ENCODE assay signal across 24 cellular contexts in genomic region chr11:125374398-125374797, GRCh38.
DNase-seq lines count a peak whose midpoint lies in the region; ATAC-seq, FAIRE-seq and TF ChIP-seq lines count a peak whose summit lies in the region.
"Had no signal": no experiment of that assay in that cellular context is flagged by ENCODE, and none has a peak within 500 bp of the region (broad histone marks: within the 10 kb centered on the region; RNA-seq: fewer than 3 reads in every experiment).

No MANE protein-coding gene starts in this region.

- TF ChIP-seq CTCF in GM12878 (IDR thresholded peaks at IDR 0.05 in 2 of 3, conservative IDR thresholded peaks at IDR 0.05 in 1 of 3; ENCODE audit: control insufficient read depth in 2 of 3, extremely low read depth in 1 of 3, insufficient read depth in 1 of 3, low read depth in 3 of 3, low read length in 3 of 3), result no peak

- H3K4me3 ChIP-seq in GM12878, result no peak overlapping the region

- H3K27ac Mint-ChIP-seq in stimulated activated memory B cell treated with anti-CD40 and anti-IgM and Interleukin-4, amounts not matched to agents 10 μg/mL and 1 μg/mL and 100 μg/mL, for 72 hours, result no peak overlapping the region
- H3K27ac Mint-ChIP-seq: activated CD8-positive, alpha-beta T cell treated with anti-CD3 and anti-CD28 coated beads for 36 hours; activated naive CD8-positive, alpha-beta T cell treated with anti-CD3 and anti-CD28 coated beads for 36 hours; B cell; stimulated activated naive CD8-positive, alpha-beta T cell treated with anti-CD3 and anti-CD28 coated beads, Interleukin-15, Interleukin-2, amounts not matched to agents 100 ng/mL and 50 ng/mL, for 24 hours; T-helper 1 cell treated with Interleukin-12 subunit alpha and Interleukin-12 subunit beta and Interleukin-4 antibody, amounts not matched to agents 30 μg/mL and 1 μg/mL, for 36 hours had no signal

- H4K20me1 ChIP-seq in GM12878 (ENCODE audit: control insufficient read depth, insufficient read depth), result no peaks in the 10 kb centered on the region

- POLR2A ChIA-PET in GM12878 (lab: Charles Lee), result interaction anchor here (0.6 to 7.1 kb wide), 7 partner anchors 11 to 1925 kb away, joined by 3 to 121 read pairs (median 11); no protein-coding TSS in a partner anchor

- H3K27ac ChIP-seq in GM12878 (ENCODE audit: control insufficient read depth, insufficient read depth), result no peak overlapping the region
- H3K27ac ChIP-seq: KMS-11 had no signal

- SMC1A ChIA-PET in GM12878 (lab: Charles Lee; ENCODE audit: uncharacterized antibody, unreplicated experiment), result interaction anchor here (1.3 to 6.8 kb wide), 9 partner anchors 8 to 417 kb away, joined by 3 to 250 read pairs (median 4); no protein-coding TSS in a partner anchor

- no peak for TF ChIP-seq EP300 in GM12878 (IDR thresholded peaks at IDR 0.05; ENCODE audit: borderline replicate concordance in 1 of 2, control insufficient read depth in 1 of 2, low read depth in 2 of 2, low read length in 2 of 2)

- no TSS peak for BruUV-seq in GM12878 (replicated peaks; lab: Mats Ljungman, UMichigan)

- CTCF ChIA-PET in GM12878 (lab: Yijun Ruan, JAX), result interaction anchor here (0.7 to 6.5 kb wide), 15 partner anchors 11 to 283 kb away, joined by 3 to 108 read pairs (median 5); no protein-coding TSS in a partner anchor

- H2AFZ ChIP-seq in GM12878 (ENCODE audit: control insufficient read depth, low read depth, low read length), result no peak overlapping the region

- no peak for TF ChIP-seq POLR2A in GM12878 (IDR thresholded peaks at IDR 0.05; ENCODE audit: low read depth, low read length)

- intact Hi-C loops in GM12878 (cut with micrococcal nuclease; ENCODE audit: unreplicated experiment), result no loop called here

- no peaks in the 10 kb centered on the region for H3K9me3 Mint-ChIP-seq in stimulated activated memory B cell treated with anti-CD40 and anti-IgM and Interleukin-4, amounts not matched to agents 10 μg/mL and 1 μg/mL and 100 μg/mL, for 72 hours
- H3K9me3 Mint-ChIP-seq: activated CD8-positive, alpha-beta T cell treated with anti-CD3 and anti-CD28 coated beads for 36 hours; activated naive CD8-positive, alpha-beta T cell treated with anti-CD3 and anti-CD28 coated beads for 36 hours; stimulated activated naive CD8-positive, alpha-beta T cell treated with anti-CD3 and anti-CD28 coated beads, Interleukin-15, Interleukin-2, amounts not matched to agents 100 ng/mL and 50 ng/mL, for 24 hours; T-helper 1 cell treated with Interleukin-12 subunit alpha and Interleukin-12 subunit beta and Interleukin-4 antibody, amounts not matched to agents 30 μg/mL and 1 μg/mL, for 36 hours had no signal

- no peak overlapping the region for H3K4me3 Mint-ChIP-seq in stimulated activated memory B cell treated with anti-CD40 and anti-IgM and Interleukin-4, amounts not matched to agents 10 μg/mL and 1 μg/mL and 100 μg/mL, for 72 hours
- H3K4me3 Mint-ChIP-seq: activated CD8-positive, alpha-beta T cell treated with anti-CD3 and anti-CD28 coated beads for 36 hours; activated naive CD8-positive, alpha-beta T cell treated with anti-CD3 and anti-CD28 coated beads for 36 hours; B cell; stimulated activated naive CD8-positive, alpha-beta T cell treated with anti-CD3 and anti-CD28 coated beads, Interleukin-15, Interleukin-2, amounts not matched to agents 100 ng/mL and 50 ng/mL, for 24 hours; T-helper 1 cell treated with Interleukin-12 subunit alpha and Interleukin-12 subunit beta and Interleukin-4 antibody, amounts not matched to agents 30 μg/mL and 1 μg/mL, for 36 hours had no signal

- peaks cover 78% of the 10 kb centered on the region for H3K27me3 Mint-ChIP-seq in stimulated activated memory B cell treated with anti-CD40 and anti-IgM and Interleukin-4, amounts not matched to agents 10 μg/mL and 1 μg/mL and 100 μg/mL, for 72 hours

- DNase-seq in NCI-H2171 treated with DMSO at 0.1 percent for 48 hours (lab: John Stamatoyannopoulos, UW) (peak; percentile 34), NCI-H2171 (lab: John Stamatoyannopoulos, UW) (no peak), GM12878 (ENCODE audit: low read depth, low spot score) (no peak), myocyte (ENCODE audit: low read depth) (peak; percentile 13), DMS153 (lab: John Stamatoyannopoulos, UW) (no peak), frontal cortex (ENCODE audit: low spot score in 2 of 2) (no peak), COR-L47 (lab: John Stamatoyannopoulos, UW) (no peak)
- DNase-seq: activated CD4-positive, CD25-positive, alpha-beta regulatory T cell treated with anti-CD3 and anti-CD28 coated beads, Interleukin-2, amount 50 U/mL, for 72 hours; activated CD8-positive, alpha-beta T cell treated with anti-CD3 and anti-CD28 coated beads for 36 hours; activated naive CD8-positive, alpha-beta T cell treated with anti-CD3 and anti-CD28 coated beads for 36 hours; DND-41; foreskin melanocyte; NCI-H1436 treated with DMSO at 0.1 percent for 48 hours; retina had no signal

- no peaks in the 10 kb centered on the region for H3K36me3 Mint-ChIP-seq in stimulated activated memory B cell treated with anti-CD40 and anti-IgM and Interleukin-4, amounts not matched to agents 10 μg/mL and 1 μg/mL and 100 μg/mL, for 72 hours
- H3K36me3 Mint-ChIP-seq: activated naive CD8-positive, alpha-beta T cell treated with anti-CD3 and anti-CD28 coated beads for 36 hours had no signal

- no peak overlapping the region for H3K4me2 ChIP-seq in GM12878 (ENCODE audit: control insufficient read depth, insufficient read depth)
- H3K4me2 ChIP-seq: KMS-11 had no signal

- FAIRE-seq in GM12878 (lab: Jason Lieb, UNC) (no peak), frontal cortex (lab: Jason Lieb, UNC) (no peak)
- FAIRE-seq: A204.1, H54, HTR-8/SVneo, islet of Langerhans had no signal

- RAD21 ChIA-PET in GM12878 (lab: Charles Lee; ENCODE audit: unreplicated experiment), result interaction anchor here (0.6 to 7.8 kb wide), 8 partner anchors 14 to 31 kb away, joined by 3 to 343 read pairs (median 7); no protein-coding TSS in a partner anchor

- in situ Hi-C loops in GM12878 (cut with MboI), result no loop called here

- H3K27me3 ChIP-seq in GM12878 (replicated peaks in 1 of 2; ENCODE audit: control insufficient read depth in 2 of 2, insufficient read depth in 2 of 2, low read length in 1 of 2), result peaks cover 1 to 2% of the 10 kb centered on the region in 2 experiments; a peak in 3 of 4 replicates

- no peak for TF ChIP-seq RAD21 in GM12878 (IDR thresholded peaks at IDR 0.05; ENCODE audit: insufficient read depth, low read depth, low read length)

- H3K79me2 ChIP-seq in GM12878 (ENCODE audit: control insufficient read depth, insufficient read depth, low read length), result no peaks in the 10 kb centered on the region

- H3K4me1 Mint-ChIP-seq in stimulated activated memory B cell treated with anti-CD40 and anti-IgM and Interleukin-4, amounts not matched to agents 10 μg/mL and 1 μg/mL and 100 μg/mL, for 72 hours, result no peaks in the 10 kb centered on the region
- H3K4me1 Mint-ChIP-seq: B cell had no signal

- H3K9ac ChIP-seq in GM12878 (ENCODE audit: control insufficient read depth, insufficient read depth, low read length), result no peak overlapping the region
- H3K9ac ChIP-seq: KMS-11 had no signal

- WGBS in GM12878 (ENCODE audit: insufficient coverage, insufficient replicate concordance, low lambda C conversion rate, missing lambda C conversion rate), result 50% methylated on average over 4 of the region's 4 CpGs

- no peaks in the 10 kb centered on the region for H3K9me3 ChIP-seq in GM12878 (replicated peaks; ENCODE audit: control insufficient read depth, insufficient read depth, low read length)

- no peaks in the 10 kb centered on the region for H3K36me3 ChIP-seq in GM12878 (ENCODE audit: control insufficient read depth in 2 of 2, insufficient read depth in 2 of 2, low read length in 1 of 2)

- H3K4me1 ChIP-seq in GM12878 (ENCODE audit: control insufficient read depth, insufficient read depth, low read length), result no peaks in the 10 kb centered on the region

- no peak for ATAC-seq in GM12878
- ATAC-seq in stimulated activated memory B cell treated with anti-CD40 and anti-IgM and Interleukin-4, amounts not matched to agents 10 μg/mL and 1 μg/mL and 100 μg/mL, for 72 hours, result peak; percentile 29
- ATAC-seq: activated CD8-positive, alpha-beta T cell treated with anti-CD3 and anti-CD28 coated beads for 36 hours; esophagus mucosa had no signal

TF ChIP-seq in GM12878, 131 proteins besides CTCF, POLR2A, EP300 and RAD21:
- TF ChIP-seq ZNF687 (IDR thresholded peaks at IDR 0.05) (peak; percentile 21; the same call in 1 of the 2 replicates), RAD51 (IDR thresholded peaks at IDR 0.05) (no peak)

Comparison
In these comparisons a context has a peak if more than half of its experiments do, and no peak if none do; other contexts are left out.
1. DNase-seq: peak in NCI-H2171 treated with DMSO at 0.1 percent for 48 hours (single experiment) and myocyte (single experiment); none in NCI-H2171 (single experiment), GM12878 (single experiment), DMS153 (single experiment), frontal cortex (0 of 2) and COR-L47 (single experiment).